In genomic region chr5:31984691-31985090, GRCh38 we compare ENCODE assay signal across 22 cellular contexts.
A peak's percentile ranks its signal among the peaks of the same experiment; 100 is the strongest.
DNase-seq lines count a peak whose midpoint lies in the region; ATAC-seq and TF ChIP-seq lines count a peak whose summit lies in the region.
"Had no signal": no experiment of that assay in that cellular context is flagged by ENCODE, and none has a peak within 500 bp of the region (broad histone marks: within the 10 kb centered on the region; RNA-seq: fewer than 3 reads in every experiment).

No MANE protein-coding gene starts in this region.

- H3K9ac ChIP-seq in smooth muscle cell (ENCODE audit: low read depth) = no peak overlapping the region
- H3K9ac ChIP-seq: BLaER1 treated with 17β-estradiol and CSF1 and Interleukin-3, amounts not matched to agents 10 nM and 100 nM had no signal

- H3K36me3 ChIP-seq in HAP-1 (replicated peaks) = no peaks in the 10 kb centered on the region
- no peaks in the 10 kb centered on the region for H3K36me3 ChIP-seq in osteoblast (ENCODE audit: insufficient read depth, low read length)
- no peaks in the 10 kb centered on the region for H3K36me3 ChIP-seq in smooth muscle cell (ENCODE audit: low read depth)
- H3K36me3 ChIP-seq: BE2C; BLaER1 treated with 17β-estradiol and CSF1 and Interleukin-3, amounts not matched to agents 10 nM and 100 nM had no signal

- H3K4me2 ChIP-seq in osteoblast (ENCODE audit: insufficient read depth, low read length) (no peak overlapping the region), smooth muscle cell (no peak overlapping the region)
- H3K4me2 ChIP-seq: A549; BLaER1 treated with 17β-estradiol and CSF1 and Interleukin-3, amounts not matched to agents 10 nM and 100 nM; GM23338 had no signal

- H3K27ac Mint-ChIP-seq in chondrocyte (ENCODE audit: unreplicated experiment) (peak overlapping the region; percentile 58), mesothelial cell of epicardium (peak overlapping the region; percentile 48)
- H3K27ac Mint-ChIP-seq: CD14-positive monocyte; CD4-positive, alpha-beta T cell; CD8-positive, alpha-beta memory T cell; GM23338; HFFc6 had no signal

- H3K79me2 ChIP-seq in osteoblast (ENCODE audit: insufficient read depth, low read length) (no peaks in the 10 kb centered on the region), smooth muscle cell (ENCODE audit: low read depth) (no peaks in the 10 kb centered on the region)

- H3K4me3 ChIP-seq in HAP-1 (no peak overlapping the region), osteoblast (ENCODE audit: insufficient read depth, low read length) (no peak overlapping the region), smooth muscle cell (no peak overlapping the region)
- H3K4me3 ChIP-seq: A549; BLaER1 treated with 17β-estradiol and CSF1 and Interleukin-3, amounts not matched to agents 10 nM and 100 nM; GM23338 had no signal

- H3F3A ChIP-seq in smooth muscle cell (ENCODE audit: low read depth) = no peaks in the 10 kb centered on the region

- no peaks in the 10 kb centered on the region for H3K27me3 ChIP-seq in HAP-1 (ENCODE audit: low read depth)
- peaks cover 11% of the 10 kb centered on the region for H3K27me3 ChIP-seq in osteoblast (ENCODE audit: insufficient read depth, low read length)
- no peaks in the 10 kb centered on the region for H3K27me3 ChIP-seq in smooth muscle cell (ENCODE audit: low read depth)
- H3K27me3 ChIP-seq: BE2C; BLaER1 treated with 17β-estradiol and CSF1 and Interleukin-3, amounts not matched to agents 10 nM and 100 nM had no signal

- no peaks in the 10 kb centered on the region for H3K9me3 ChIP-seq in HAP-1
- H3K9me3 ChIP-seq in osteoblast (ENCODE audit: low read depth, low read length) = no peaks in the 10 kb centered on the region
- no peaks in the 10 kb centered on the region for H3K9me3 ChIP-seq in smooth muscle cell (replicated peaks; ENCODE audit: low read depth)
- H3K9me3 ChIP-seq: BE2C had no signal

- no peaks in the 10 kb centered on the region for H3K27me3 Mint-ChIP-seq in chondrocyte (ENCODE audit: low read depth)
- no peaks in the 10 kb centered on the region for H3K27me3 Mint-ChIP-seq in mesothelial cell of epicardium (ENCODE audit: low read depth)
- H3K27me3 Mint-ChIP-seq: CD4-positive, alpha-beta T cell had no signal

- DNase-seq in HAP-1 (ENCODE audit: low spot score in 2 of 2) (peak; percentile 80 to 93), chondrocyte (ENCODE audit: low spot score) (no peak), mesothelial cell of epicardium (ENCODE audit: low spot score in 2 of 2, unreplicated experiment in 2 of 2) (no peak), osteoblast (ENCODE audit: insufficient read length, low spot score, missing footprints) (peak; percentile 22), smooth muscle cell (lab: John Stamatoyannopoulos, UW; ENCODE audit: unreplicated experiment) (no peak), NCI-H69 (lab: John Stamatoyannopoulos, UW) (no peak)
- DNase-seq: 8988T; ACHN; AML-193; BE2C; CD4-positive, alpha-beta T cell; CD8-positive, alpha-beta memory T cell; DMS 273 treated with DMSO at 0.1 percent for 48 hours; DMS79 treated with DMSO at 0.1 percent for 48 hours; GF-D8; H9; HFFc6 had no signal

- H3K9me3 Mint-ChIP-seq in chondrocyte (ENCODE audit: low read depth) (peaks cover 3% of the 10 kb centered on the region), mesothelial cell of epicardium (peaks cover 13% of the 10 kb centered on the region)
- H3K9me3 Mint-ChIP-seq: HFFc6 had no signal

- WGBS in smooth muscle cell (ENCODE audit: low lambda C conversion rate) = 50% methylated on average over 1 of the region's 1 CpG

- in situ Hi-C loops in HAP-1 (cut with MboI; ENCODE audit: low sequenced_read_pairs) = no loop called here

- peaks cover 82% of the 10 kb centered on the region for H3K4me1 Mint-ChIP-seq in chondrocyte (ENCODE audit: low read depth)
- peaks cover 24% of the 10 kb centered on the region for H3K4me1 Mint-ChIP-seq in mesothelial cell of epicardium
- H3K4me1 Mint-ChIP-seq: CD14-positive monocyte; CD8-positive, alpha-beta memory T cell had no signal

- H4K20me1 ChIP-seq in osteoblast (ENCODE audit: insufficient read depth, low read length) = no peaks in the 10 kb centered on the region
- no peaks in the 10 kb centered on the region for H4K20me1 ChIP-seq in smooth muscle cell (ENCODE audit: low read depth)
- H4K20me1 ChIP-seq: BLaER1 treated with 17β-estradiol and CSF1 and Interleukin-3, amounts not matched to agents 10 nM and 100 nM had no signal

- TF ChIP-seq CTCF in chondrocyte (IDR thresholded peaks at IDR 0.05) (no peak), mesothelial cell of epicardium (IDR thresholded peaks at IDR 0.05; ENCODE audit: unreplicated experiment) (no peak), osteoblast (IDR thresholded peaks at IDR 0.05; ENCODE audit: extremely low read depth, low read depth, low read length) (no peak), smooth muscle cell (IDR thresholded peaks at IDR 0.05; ENCODE audit: borderline replicate concordance, insufficient read depth, poor library complexity, severe bottlenecking) (no peak)

- H3K36me3 Mint-ChIP-seq in chondrocyte (ENCODE audit: low read depth) = peaks cover 6% of the 10 kb centered on the region
- peaks cover 20% of the 10 kb centered on the region for H3K36me3 Mint-ChIP-seq in mesothelial cell of epicardium
- H3K36me3 Mint-ChIP-seq: CD14-positive monocyte had no signal

- H3K4me3 Mint-ChIP-seq in chondrocyte (ENCODE audit: unreplicated experiment) (no peak overlapping the region), mesothelial cell of epicardium (no peak overlapping the region)
- H3K4me3 Mint-ChIP-seq: CD14-positive monocyte; CD4-positive, alpha-beta T cell; CD8-positive, alpha-beta memory T cell; GM23338; H9; HFFc6 had no signal

- H2AFZ ChIP-seq in osteoblast (ENCODE audit: low read length) = no peak overlapping the region
- no peak overlapping the region for H2AFZ ChIP-seq in smooth muscle cell (ENCODE audit: low read depth)
- H2AFZ ChIP-seq: GM23338 had no signal

- peaks cover 22% of the 10 kb centered on the region for H3K4me1 ChIP-seq in HAP-1
- peaks cover 14% of the 10 kb centered on the region for H3K4me1 ChIP-seq in osteoblast (ENCODE audit: insufficient read depth, low read length)
- H3K4me1 ChIP-seq in smooth muscle cell (ENCODE audit: low read depth) = no peaks in the 10 kb centered on the region
- H3K4me1 ChIP-seq: BE2C; BLaER1 treated with 17β-estradiol and CSF1 and Interleukin-3, amounts not matched to agents 10 nM and 100 nM had no signal

- no peak for ATAC-seq in HG02763 (IDR thresholded peaks at IDR 0.05; ENCODE audit: unreplicated experiment)
- ATAC-seq: A549, GM23338 had no signal

- H3K27ac ChIP-seq in osteoblast (ENCODE audit: low read depth, low read length) (no peak overlapping the region), smooth muscle cell (ENCODE audit: low read depth) (no peak overlapping the region)
- H3K27ac ChIP-seq: A549; BLaER1 treated with 17β-estradiol and CSF1 and Interleukin-3, amounts not matched to agents 10 nM and 100 nM had no signal

Comparison
In these comparisons a context has a peak if more than half of its experiments do, and no peak if none do; other contexts are left out.
1. DNase-seq: peak in HAP-1 (2 of 2) and osteoblast (single experiment); none in chondrocyte (single experiment), mesothelial cell of epicardium (0 of 2), smooth muscle cell (single experiment) and NCI-H69 (single experiment).